21 cellular contexts compared by ENCODE assay signal in the genomic region with DNA sequence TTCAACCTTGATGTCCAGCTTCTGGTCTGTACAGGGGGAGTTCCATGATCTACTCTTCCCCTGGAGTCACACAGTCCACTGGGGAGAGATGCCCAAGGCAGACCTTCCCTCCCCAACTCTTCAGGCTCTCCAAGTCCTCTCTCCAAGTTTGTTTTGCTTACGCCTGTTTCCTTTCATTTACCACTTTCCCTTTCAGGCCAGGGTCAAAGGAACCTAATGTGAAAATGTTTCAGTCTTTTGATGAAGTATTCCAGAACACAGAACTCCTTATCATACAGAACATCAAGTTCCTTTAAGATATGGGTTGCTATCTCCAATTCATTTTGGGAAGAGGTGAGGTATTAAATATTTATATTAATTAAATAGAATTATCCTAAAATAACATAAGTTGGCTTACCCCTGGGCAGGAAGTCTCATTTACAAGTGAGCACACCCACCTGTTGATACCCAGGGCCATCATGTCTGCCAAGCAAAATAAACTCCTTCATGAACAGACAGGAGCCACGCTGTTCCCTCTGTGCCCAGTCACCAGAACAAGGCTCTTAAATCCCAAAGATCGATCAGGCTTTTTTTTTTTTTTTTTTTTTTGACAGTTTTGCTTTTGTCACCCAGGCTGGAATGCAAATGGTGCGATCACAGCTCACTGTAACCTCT.
DNase-seq lines count a peak whose midpoint lies in the region; ATAC-seq and TF ChIP-seq lines count a peak whose summit lies in the region.
"Had no signal": no experiment of that assay in that cellular context is flagged by ENCODE, and none has a peak within 500 bp of the region (broad histone marks: within the 10 kb centered on the region; RNA-seq: fewer than 3 reads in every experiment).

No MANE protein-coding gene starts in this region.

- H3K36me3 Mint-ChIP-seq in naive B cell, result no peaks in the 10 kb centered on the region
- H3K36me3 Mint-ChIP-seq: CD4-positive, alpha-beta memory T cell had no signal

- WGBS in right cardiac atrium, result 80% methylated on average over 4 of the region's 4 CpGs
- 80 to 87% methylated on average over 4 of the region's 4 CpGs for WGBS in tibial nerve, 2 donors

- TF ChIP-seq POLR2A in tibial nerve (IDR thresholded peaks at IDR 0.05), result no peak

- H3K4me3 Mint-ChIP-seq in naive B cell, result peak overlapping the region; percentile 25 to 87 (median 74)
- H3K4me3 Mint-ChIP-seq: CD4-positive, alpha-beta memory T cell had no signal

- H3K9me3 ChIP-seq in right cardiac atrium (ENCODE audit: control insufficient read depth, low read length) (no peaks in the 10 kb centered on the region), colonic mucosa (no peaks in the 10 kb centered on the region), tibial nerve (no peaks in the 10 kb centered on the region)
- H3K9me3 ChIP-seq: Caco-2, HAP-1 had no signal

- peak; percentile 2 to 12 for TF ChIP-seq EP300 in tibial nerve (IDR thresholded peaks at IDR 0.05)

- H3K4me1 ChIP-seq in right cardiac atrium (ENCODE audit: control insufficient read depth, insufficient read depth, low read length) (no peaks in the 10 kb centered on the region), colonic mucosa (no peaks in the 10 kb centered on the region), tibial nerve (peaks cover 0 to 9% (median 1%) of the 10 kb centered on the region in 4 donors)
- H3K4me1 ChIP-seq: Caco-2, HAP-1 had no signal

- H3K9me3 Mint-ChIP-seq in naive B cell, result no peaks in the 10 kb centered on the region

- TF ChIP-seq CTCF in colonic mucosa (IDR thresholded peaks at IDR 0.05) (no peak), tibial nerve (IDR thresholded peaks at IDR 0.05) (no peak)

- H3K27me3 Mint-ChIP-seq in naive B cell, result no peaks in the 10 kb centered on the region
- H3K27me3 Mint-ChIP-seq: CD4-positive, alpha-beta memory T cell had no signal

- ATAC-seq in right cardiac atrium (peak; percentile 38 to 45), left cardiac atrium (no peak), naive B cell (ENCODE audit: low read depth in 2 of 2) (no peak)
- ATAC-seq in stimulated activated naive CD8-positive, alpha-beta T cell treated with anti-CD3 and anti-CD28 coated beads, Interleukin-15, Interleukin-2, amounts not matched to agents 100 U/mL and 50 U/mL, for 24 hours, result no peak
- ATAC-seq: K562 had no signal

- intact Hi-C loops in right cardiac atrium (cut with DNase I) (loop anchor here in 1 of 4 donors (10.0 kb wide), 1 partner anchor 104 kb away; no protein-coding TSS in a partner anchor), left cardiac atrium (cut with DNase I) (no loop called here), colonic mucosa (cut with DNase I) (no loop called here)

- no peak for DNase-seq in right cardiac atrium
- DNase-seq in left cardiac atrium, result no peak
- peak; percentile 6 for DNase-seq in colonic mucosa
- no peak for DNase-seq in naive B cell
- DNase-seq in tibial nerve (ENCODE audit: low spot score in 2 of 2), result no peak
- DNase-seq in stimulated activated CD4-positive, alpha-beta T cell treated with anti-CD3 and anti-CD28 coated beads, Interleukin-15, amount 100 ng/mL, for 24 hours, result no peak
- no peak for DNase-seq in stimulated activated naive CD8-positive, alpha-beta T cell treated with anti-CD3 and anti-CD28 coated beads, Interleukin-15, Interleukin-2, amounts not matched to agents 100 U/mL and 50 U/mL, for 24 hours
- DNase-seq in DMS 273 treated with DMSO at 0.1 percent for 48 hours (lab: John Stamatoyannopoulos, UW), result no peak
- DNase-seq: Caco-2; CD4-positive, alpha-beta memory T cell; DND-41; GM23248; MG63; NCI-H1417; NCI-H1694 treated with DMSO at 0.1 percent for 48 hours; NCI-H2081 treated with DMSO at 0.1 percent for 48 hours; NCI-H2171 treated with DMSO at 0.1 percent for 48 hours; NCI-H524 treated with DMSO at 0.1 percent for 48 hours; Right ventricle myocardium superior had no signal

- H3K27ac ChIP-seq in right cardiac atrium (ENCODE audit: low read length), result no peak overlapping the region
- no peak overlapping the region for H3K27ac ChIP-seq in colonic mucosa
- H3K27ac ChIP-seq in tibial nerve, result no peak overlapping the region
- H3K27ac ChIP-seq: GM23248 had no signal

- H3K27me3 ChIP-seq in right cardiac atrium (ENCODE audit: control insufficient read depth, insufficient read depth) (no peaks in the 10 kb centered on the region), colonic mucosa (no peaks in the 10 kb centered on the region), tibial nerve (no peaks in the 10 kb centered on the region)
- H3K27me3 ChIP-seq: MG63 had no signal

- H3K4me3 ChIP-seq in right cardiac atrium (ENCODE audit: low read length), result no peak overlapping the region
- no peak overlapping the region for H3K4me3 ChIP-seq in colonic mucosa
- H3K4me3 ChIP-seq in tibial nerve, result no peak overlapping the region
- H3K4me3 ChIP-seq: GM23248, HAP-1, K562, MG63 had no signal

- peak overlapping the region; percentile 51 to 92 (median 78) for H3K27ac Mint-ChIP-seq in naive B cell

- H3K9ac ChIP-seq in colonic mucosa (ENCODE audit: low read depth in 2 of 2, low read length in 2 of 2), result no peak overlapping the region
- H3K9ac ChIP-seq: GM23248 had no signal

- peaks cover 63 to 98% (median 80%) of the 10 kb centered on the region in 3 donors for H3K4me1 Mint-ChIP-seq in naive B cell

- H3K36me3 ChIP-seq in colonic mucosa (no peaks in the 10 kb centered on the region), tibial nerve (no peaks in the 10 kb centered on the region)
- H3K36me3 ChIP-seq: HAP-1, MG63 had no signal

Comparison
In these comparisons a context has a peak if more than half of its experiments do, and no peak if none do; other contexts are left out.
1. ATAC-seq: peak in right cardiac atrium (2 of 2); none in left cardiac atrium (0 of 2), naive B cell (0 of 2) and stimulated activated naive CD8-positive, alpha-beta T cell treated with anti-CD3 and anti-CD28 coated beads, Interleukin-15, Interleukin-2, amounts not matched to agents 100 U/mL and 50 U/mL, for 24 hours (single experiment).